ENCODE assay signal across 32 cellular contexts in the genomic region with DNA sequence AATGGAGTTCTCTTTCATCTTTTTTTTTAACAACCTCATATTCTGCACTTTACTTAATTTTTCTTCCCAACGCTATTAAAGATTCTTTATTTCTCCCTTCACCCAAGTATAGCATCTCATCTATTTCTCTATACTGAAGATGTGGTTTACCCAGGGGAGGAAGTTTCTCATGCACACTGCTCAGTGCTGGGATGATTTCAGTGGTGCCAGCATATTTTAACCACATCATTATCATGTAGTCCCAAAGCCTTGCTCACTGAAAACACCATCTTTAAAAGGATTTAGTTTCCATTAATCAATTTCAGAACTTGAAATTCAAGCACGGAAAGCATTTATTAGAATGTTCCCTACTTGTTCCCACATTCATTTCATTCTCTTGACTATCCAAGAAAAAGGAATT.
DNase-seq lines count a peak whose midpoint lies in the region; ATAC-seq and TF ChIP-seq lines count a peak whose summit lies in the region.
"Had no signal": no experiment of that assay in that cellular context is flagged by ENCODE, and none has a peak within 500 bp of the region (broad histone marks: within the 10 kb centered on the region; RNA-seq: fewer than 3 reads in every experiment).

No MANE protein-coding gene starts in this region.

- H3K4me3 ChIP-seq in GM23338 (no peak overlapping the region), endodermal cell (ENCODE audit: low read length) (no peak overlapping the region), osteoblast (ENCODE audit: insufficient read depth, low read length) (no peak overlapping the region)
- H3K4me3 ChIP-seq: A549, esophagus muscularis mucosa, GM12878, heart left ventricle, upper lobe of left lung had no signal

- H3K27me3 Mint-ChIP-seq in GM23338 (ENCODE audit: insufficient read depth, low read depth, poor library complexity) (no peaks in the 10 kb centered on the region), endodermal cell (ENCODE audit: insufficient read depth) (no peaks in the 10 kb centered on the region)
- H3K27me3 Mint-ChIP-seq in activated CD4-positive, alpha-beta memory T cell treated with anti-CD3 and anti-CD28 coated beads for 36 hours = no peaks in the 10 kb centered on the region
- H3K27me3 Mint-ChIP-seq: activated naive CD8-positive, alpha-beta T cell; central memory CD8-positive, alpha-beta T cell; dendritic cell treated with granulocyte-macrophage colony-stimulating factor and Interleukin-4, amounts not matched to agents 40 ng/mL and 50 ng/mL, for 4 days; naive B cell had no signal

- DNase-seq in GM23338 (ENCODE audit: low spot score) (no peak), endodermal cell (no peak), osteoblast (ENCODE audit: insufficient read length, low spot score, missing footprints) (no peak), NCI-H1417 treated with DMSO at 0.1 percent for 48 hours (lab: John Stamatoyannopoulos, UW) (no peak)
- no peak for DNase-seq in activated CD4-positive, alpha-beta memory T cell treated with anti-CD3 and anti-CD28 coated beads for 36 hours
- DNase-seq: activated CD4-positive, alpha-beta T cell treated with anti-CD3 and anti-CD28 coated beads for 48 hours; activated effector memory CD4-positive, alpha-beta T cell treated with Interleukin-2 at 50 U/mL for 16 hours; AML-193; CD8-positive, alpha-beta T cell; DMS 273 treated with DMSO at 0.1 percent for 48 hours; foreskin fibroblast; H7; heart left ventricle; islet precursor cell; left ventricle myocardium superior; mesendoderm; naive B cell; NCI-H2081 treated with DMSO at 0.1 percent for 48 hours; NCI-H82; stimulated activated CD4-positive, alpha-beta T cell treated with anti-CD3 and anti-CD28 coated beads, Interleukin-15, amount 100 ng/mL, for 24 hours; T1000; upper lobe of left lung had no signal

- no peaks in the 10 kb centered on the region for H3K36me3 ChIP-seq in GM23338 (ENCODE audit: insufficient read depth)
- H3K36me3 ChIP-seq in endodermal cell (ENCODE audit: control insufficient read depth, insufficient read depth, low read length) = no peaks in the 10 kb centered on the region
- no peaks in the 10 kb centered on the region for H3K36me3 ChIP-seq in osteoblast (ENCODE audit: insufficient read depth, low read length)
- H3K36me3 ChIP-seq: esophagus muscularis mucosa, heart left ventricle, upper lobe of left lung had no signal

- H3K4me1 ChIP-seq in GM23338 (ENCODE audit: insufficient read depth) (peaks cover 5% of the 10 kb centered on the region; the same call in 1 of the 2 replicates), endodermal cell (ENCODE audit: control insufficient read depth, insufficient read depth, low read length) (no peaks in the 10 kb centered on the region), osteoblast (ENCODE audit: insufficient read depth, low read length) (no peaks in the 10 kb centered on the region)
- H3K4me1 ChIP-seq: A549, upper lobe of left lung had no signal

- H3K4me3 Mint-ChIP-seq in GM23338 (no peak overlapping the region), endodermal cell (no peak overlapping the region)
- no peak overlapping the region for H3K4me3 Mint-ChIP-seq in activated CD4-positive, alpha-beta memory T cell treated with anti-CD3 and anti-CD28 coated beads for 36 hours
- H3K4me3 Mint-ChIP-seq: activated naive CD8-positive, alpha-beta T cell; CD8-positive, alpha-beta T cell; central memory CD8-positive, alpha-beta T cell; dendritic cell treated with granulocyte-macrophage colony-stimulating factor and Interleukin-4, amounts not matched to agents 40 ng/mL and 50 ng/mL, for 4 days; naive B cell; stimulated activated effector memory CD8-positive, alpha-beta T cell treated with anti-CD3 and anti-CD28 coated beads, Interleukin-12 subunit alpha, Interleukin-12 subunit beta, amount 100 ng/mL, for 72 hours had no signal

- no peak for TF ChIP-seq CTCF in GM23338 (conservative IDR thresholded peaks at IDR 0.05; ENCODE audit: low read depth in 2 of 2)
- no peak for TF ChIP-seq CTCF in VCaP (conservative IDR thresholded peaks at IDR 0.05)
- no peak for TF ChIP-seq CTCF in endodermal cell (conservative IDR thresholded peaks at IDR 0.05)
- no peak for TF ChIP-seq CTCF in osteoblast (IDR thresholded peaks at IDR 0.05; ENCODE audit: extremely low read depth, low read depth, low read length)

- H3F3A ChIP-seq in GM23338 (replicated peaks; ENCODE audit: low read depth) = no peaks in the 10 kb centered on the region

- intact Hi-C loops in activated CD4-positive, alpha-beta memory T cell treated with anti-CD3 and anti-CD28 coated beads for 36 hours (cut with micrococcal nuclease) = no loop called here

- H2AFZ ChIP-seq in GM23338 = peak overlapping the region; percentile 69
- H2AFZ ChIP-seq in osteoblast (ENCODE audit: low read length) = no peak overlapping the region

- 82 to 92% methylated on average over 1 to 2 of the region's 2 CpGs for WGBS in endodermal cell (ENCODE audit: insufficient coverage in 1 of 2, insufficient read length in 1 of 2), 2 experiments

- H3K36me3 Mint-ChIP-seq in GM23338 (ENCODE audit: low read depth) (no peaks in the 10 kb centered on the region), endodermal cell (ENCODE audit: low read depth) (no peaks in the 10 kb centered on the region)
- H3K36me3 Mint-ChIP-seq in activated CD4-positive, alpha-beta memory T cell treated with anti-CD3 and anti-CD28 coated beads for 36 hours = no peaks in the 10 kb centered on the region
- H3K36me3 Mint-ChIP-seq: activated naive CD8-positive, alpha-beta T cell; CD8-positive, alpha-beta T cell; naive B cell; stimulated activated effector memory CD8-positive, alpha-beta T cell treated with anti-CD3 and anti-CD28 coated beads, Interleukin-12 subunit alpha, Interleukin-12 subunit beta, amount 100 ng/mL, for 72 hours had no signal

- no peak for ATAC-seq in GM23338
- no peak for ATAC-seq in HG03175 (IDR thresholded peaks at IDR 0.05; ENCODE audit: unreplicated experiment)
- ATAC-seq in GM21360 (IDR thresholded peaks at IDR 0.05; ENCODE audit: unreplicated experiment) = no peak
- ATAC-seq: A549; CD8-positive, alpha-beta T cell; GM12878; stimulated activated effector memory CD8-positive, alpha-beta T cell treated with anti-CD3 and anti-CD28 coated beads, Interleukin-12 subunit alpha, Interleukin-12 subunit beta, amount 100 ng/mL, for 72 hours had no signal

- H3K27ac Mint-ChIP-seq in GM23338 = no peak overlapping the region
- no peak overlapping the region for H3K27ac Mint-ChIP-seq in endodermal cell
- no peak overlapping the region for H3K27ac Mint-ChIP-seq in activated CD4-positive, alpha-beta memory T cell treated with anti-CD3 and anti-CD28 coated beads for 36 hours
- H3K27ac Mint-ChIP-seq: activated naive CD8-positive, alpha-beta T cell; CD8-positive, alpha-beta T cell; dendritic cell treated with granulocyte-macrophage colony-stimulating factor and Interleukin-4, amounts not matched to agents 40 ng/mL and 50 ng/mL, for 4 days; naive B cell; stimulated activated effector memory CD8-positive, alpha-beta T cell treated with anti-CD3 and anti-CD28 coated beads, Interleukin-12 subunit alpha, Interleukin-12 subunit beta, amount 100 ng/mL, for 72 hours had no signal

- no peaks in the 10 kb centered on the region for H3K79me2 ChIP-seq in GM23338 (replicated peaks; ENCODE audit: insufficient read depth)
- peaks cover 2% of the 10 kb centered on the region for H3K79me2 ChIP-seq in osteoblast (ENCODE audit: insufficient read depth, low read length)

- H3K4me2 ChIP-seq in GM23338 (no peak overlapping the region), osteoblast (ENCODE audit: insufficient read depth, low read length) (peak overlapping the region; percentile 20)
- H3K4me2 ChIP-seq: A549 had no signal

- H3K4me1 Mint-ChIP-seq in GM23338 (peaks cover 6% of the 10 kb centered on the region), endodermal cell (no peaks in the 10 kb centered on the region)
- no peaks in the 10 kb centered on the region for H3K4me1 Mint-ChIP-seq in activated CD4-positive, alpha-beta memory T cell treated with anti-CD3 and anti-CD28 coated beads for 36 hours (ENCODE audit: low read depth)
- H3K4me1 Mint-ChIP-seq: central memory CD8-positive, alpha-beta T cell; naive B cell; stimulated activated effector memory CD8-positive, alpha-beta T cell treated with anti-CD3 and anti-CD28 coated beads, Interleukin-12 subunit alpha, Interleukin-12 subunit beta, amount 100 ng/mL, for 72 hours had no signal

- H4K20me1 ChIP-seq in GM23338 (replicated peaks; ENCODE audit: insufficient read depth) (no peaks in the 10 kb centered on the region), osteoblast (ENCODE audit: insufficient read depth, low read length) (no peaks in the 10 kb centered on the region)

- H3K9ac ChIP-seq in endodermal cell (ENCODE audit: extremely low read depth, low read length, poor library complexity, severe bottlenecking) = no peak overlapping the region

- POLR2A ChIA-PET in activated CD4-positive, alpha-beta memory T cell treated with anti-CD3 and anti-CD28 coated beads for 36 hours (lab: Charles Lee) = no interaction called here

- no peaks in the 10 kb centered on the region for H3K27me3 ChIP-seq in GM23338 (ENCODE audit: insufficient read depth)
- no peaks in the 10 kb centered on the region for H3K27me3 ChIP-seq in endodermal cell (ENCODE audit: control insufficient read depth, insufficient read depth, low read length, poor library complexity, severe bottlenecking)
- no peaks in the 10 kb centered on the region for H3K27me3 ChIP-seq in osteoblast (ENCODE audit: insufficient read depth, low read length)
- H3K27me3 ChIP-seq: esophagus muscularis mucosa, heart left ventricle, upper lobe of left lung had no signal

- H3K9me3 ChIP-seq in endodermal cell (ENCODE audit: control insufficient read depth, low read length) = no peaks in the 10 kb centered on the region
- no peaks in the 10 kb centered on the region for H3K9me3 ChIP-seq in osteoblast (ENCODE audit: low read depth, low read length)
- H3K9me3 ChIP-seq: A549, esophagus muscularis mucosa, heart left ventricle, upper lobe of left lung had no signal

- no peaks in the 10 kb centered on the region for H3K9me3 Mint-ChIP-seq in GM23338
- no peaks in the 10 kb centered on the region for H3K9me3 Mint-ChIP-seq in endodermal cell
- peaks cover 3% of the 10 kb centered on the region for H3K9me3 Mint-ChIP-seq in activated CD4-positive, alpha-beta memory T cell treated with anti-CD3 and anti-CD28 coated beads for 36 hours
- H3K9me3 Mint-ChIP-seq: central memory CD8-positive, alpha-beta T cell; dendritic cell treated with granulocyte-macrophage colony-stimulating factor and Interleukin-4, amounts not matched to agents 40 ng/mL and 50 ng/mL, for 4 days; naive B cell had no signal

- H3K9me2 ChIP-seq in GM23338 (ENCODE audit: insufficient read depth) = no peaks in the 10 kb centered on the region

- H3K27ac ChIP-seq in GM23338 (ENCODE audit: low read depth) (no peak overlapping the region), VCaP (peak overlapping the region; percentile 0; the same call in 1 of the 2 replicates), endodermal cell (ENCODE audit: low read depth, low read length) (peak overlapping the region; percentile 99), osteoblast (ENCODE audit: low read depth, low read length) (no peak overlapping the region)
- H3K27ac ChIP-seq: A549, esophagus muscularis mucosa, upper lobe of left lung had no signal

- CTCF ChIA-PET in activated CD4-positive, alpha-beta memory T cell treated with anti-CD3 and anti-CD28 coated beads for 36 hours (lab: Charles Lee) = no interaction called here

TF ChIP-seq in GM23338, 12 proteins besides CTCF, POLR2A, EP300 and RAD21 (continues in another document):
- TF ChIP-seq CREB1 (CRISPR knock-in tag; IDR thresholded peaks at IDR 0.05; ENCODE audit: low read depth) = no peak

Comparison
In these comparisons a context has a peak if more than half of its experiments do, and no peak if none do; other contexts are left out.
1. H3K27ac ChIP-seq: peak in VCaP (single experiment) and endodermal cell (single experiment); none in GM23338 (single experiment) and osteoblast (single experiment).